In the genomic region with DNA sequence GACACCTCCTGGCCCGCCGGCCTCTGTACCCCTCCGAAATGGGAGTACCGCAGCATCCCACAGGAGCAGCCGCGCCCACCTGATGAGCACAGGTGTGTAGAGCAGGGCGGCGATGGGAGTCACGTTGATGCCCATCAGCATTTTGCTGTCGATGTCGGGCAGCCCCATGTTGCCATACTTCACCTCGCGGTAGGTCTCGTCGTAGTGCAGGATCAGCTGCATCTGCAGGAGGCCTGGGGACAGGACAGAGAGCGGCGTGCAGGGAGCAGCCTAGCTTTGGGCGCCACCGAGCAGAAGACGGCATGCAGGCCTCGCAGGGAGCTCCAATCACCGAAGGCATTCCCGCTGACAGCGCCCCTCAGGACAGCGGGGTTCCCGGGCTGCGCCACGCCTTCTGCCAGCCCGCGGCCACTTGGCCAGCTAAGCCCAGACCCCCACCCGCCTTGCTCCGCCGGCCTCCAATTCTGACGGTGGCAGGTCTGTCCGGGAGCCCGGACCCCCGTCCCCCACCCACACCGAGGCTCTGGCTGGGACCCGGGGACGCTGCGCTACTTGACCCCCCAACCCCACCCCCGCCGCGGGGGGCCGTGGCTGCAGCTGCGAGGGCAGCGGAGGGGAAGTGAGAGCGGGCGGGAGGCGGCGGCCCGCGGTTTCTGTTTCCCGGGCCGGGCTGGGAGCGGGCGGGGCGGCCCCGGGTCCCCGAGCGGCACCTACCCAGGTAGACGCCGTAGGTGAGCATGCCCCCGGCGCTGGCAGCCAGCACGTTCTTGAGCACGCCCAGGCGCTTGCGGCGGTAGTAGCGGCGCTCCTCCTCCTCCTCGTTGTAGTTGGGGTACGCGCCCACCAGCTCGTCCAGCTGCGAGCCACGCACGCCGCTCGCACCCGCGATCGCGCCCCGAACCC, we compare ENCODE assay signal across 8 cellular contexts. TPM values are rescaled to one million over a fixed set of nuclear protein-coding genes. Genes with fewer than 3 reads are reported as not detected.
DNase-seq lines count a peak whose midpoint lies in the region; ATAC-seq and TF ChIP-seq lines count a peak whose summit lies in the region.

No MANE protein-coding gene starts in this region.

- H3K9me3 Mint-ChIP-seq in naive B cell = no peaks in the 10 kb centered on the region

- peaks cover 51 to 71% (median 69%) of the 10 kb centered on the region in 3 donors for H3K4me1 Mint-ChIP-seq in naive B cell

- no peaks in the 10 kb centered on the region for H3K27me3 Mint-ChIP-seq in naive B cell

- no peaks in the 10 kb centered on the region for H3K9me3 ChIP-seq in MG63
- no peaks in the 10 kb centered on the region for H3K9me3 ChIP-seq in thoracic aorta

- no peaks in the 10 kb centered on the region for H3K36me3 Mint-ChIP-seq in naive B cell

- peak overlapping the region; percentile 91 to 99 (median 95) for H3K4me3 Mint-ChIP-seq in naive B cell

- H3K27me3 ChIP-seq in MG63 (no peaks in the 10 kb centered on the region), thoracic aorta (replicated peaks; ENCODE audit: insufficient read depth) (no peaks in the 10 kb centered on the region)

- peak overlapping the region in 1 of 2 donors; percentile 44 for H3K27ac ChIP-seq in thoracic aorta

- H3K36me3 ChIP-seq in MG63 (no peaks in the 10 kb centered on the region), thoracic aorta (no peaks in the 10 kb centered on the region)

- TF ChIP-seq CTCF in thoracic aorta (IDR thresholded peaks at IDR 0.05) = no peak

- H3K27ac Mint-ChIP-seq in naive B cell = peak overlapping the region; percentile 85 to 99 (median 98)

- H3K4me3 ChIP-seq in MG63 (peak overlapping the region; percentile 53), thoracic aorta (peak overlapping the region; percentile 90)

- H3K4me1 ChIP-seq in thoracic aorta (ENCODE audit: control insufficient read depth in 1 of 2, low read depth in 2 of 2) = peaks cover 0 to 7% of the 10 kb centered on the region in 2 donors

- DNase-seq in CD1c-positive myeloid dendritic cell (ENCODE audit: extremely low spot score) (peak; percentile 65), MG63 (no peak), naive B cell (peak; percentile 77), thoracic aorta (ENCODE audit: low spot score) (no peak), COR-L47 (lab: John Stamatoyannopoulos, UW) (no peak)
- DNase-seq in activated CD4-positive, alpha-beta T cell treated with anti-CD3 and anti-CD28 coated beads for 48 hours = peak; percentile 64
- DNase-seq in effector CD4-positive, alpha-beta T cell = peak; percentile 50

- ATAC-seq in GM21515 (IDR thresholded peaks at IDR 0.05; ENCODE audit: unreplicated experiment) (peak; percentile 34), naive B cell (ENCODE audit: low read depth in 2 of 2) (peak; percentile 69 to 71), thoracic aorta (ENCODE audit: insufficient number of reproducible peaks, low FRiP score, low read depth) (no peak)

RNA-seq across cellular contexts. Expression of gene UNC93B1, which starts 0.7 kb away (rescaled TPM):
- 21.0 and 37.7 TPM in 2 replicates for total RNA-seq in MG63 (2014; rRNA removed; shearing (Covaris generic); ENCODE audit: low replicate concordance)
- polyA plus RNA-seq in naive B cell (ENCODE audit: low read depth in 6 of 6) = 100 to 1,000 TPM in 3 of 6 donors, 10 to 100 TPM in 3; 93.5 to 149 (median 103) TPM
- total RNA-seq in thoracic aorta = 10 to 100 TPM; 39.6 to 72.4 TPM

RNA-seq across cellular contexts. Expression of gene ALDH3B1, which starts 6.9 kb away (rescaled TPM):
- total RNA-seq in MG63 (2014; rRNA removed; shearing (Covaris generic); ENCODE audit: low replicate concordance) = 7.5 and 14.0 TPM in 2 replicates
- polyA plus RNA-seq in naive B cell (ENCODE audit: low read depth in 6 of 6) = under 1 TPM in 5 of 6 donors, not detected in 1; 0.33 to 0.94 (median 0.67) TPM
- 10 to 100 TPM; 17.6 to 24.2 TPM for total RNA-seq in thoracic aorta

RNA-seq across cellular contexts. Expression of gene NDUFS8, which starts 27.3 kb away (rescaled TPM):
- total RNA-seq in MG63 (2014; rRNA removed; shearing (Covaris generic); ENCODE audit: low replicate concordance) = 218 and 256 TPM in 2 replicates
- polyA plus RNA-seq in naive B cell (ENCODE audit: low read depth in 6 of 6) = 100 to 1,000 TPM; 110 to 130 (median 119) TPM
- 10 to 100 TPM; 85.8 to 96.5 TPM for total RNA-seq in thoracic aorta

RNA-seq across cellular contexts. Expression of gene TCIRG1, which starts 35.6 kb away (rescaled TPM):
- 26.4 and 36.9 TPM in 2 replicates for total RNA-seq in MG63 (2014; rRNA removed; shearing (Covaris generic); ENCODE audit: low replicate concordance)
- polyA plus RNA-seq in naive B cell (ENCODE audit: low read depth in 6 of 6) = 10 to 100 TPM; 16.4 to 44.9 (median 26.6) TPM
- 100 to 1,000 TPM; 167 to 281 TPM for total RNA-seq in thoracic aorta

Comparison
In these comparisons a context has a peak if more than half of its experiments do, and no peak if none do; other contexts are left out.
1. DNase-seq: peak in CD1c-positive myeloid dendritic cell (single experiment), activated CD4-positive, alpha-beta T cell treated with anti-CD3 and anti-CD28 coated beads for 48 hours (single experiment), effector CD4-positive, alpha-beta T cell (single experiment) and naive B cell (single experiment); none in MG63 (single experiment), thoracic aorta (single experiment) and COR-L47 (single experiment).